9 cellular contexts compared by ENCODE assay signal in the genomic region with DNA sequence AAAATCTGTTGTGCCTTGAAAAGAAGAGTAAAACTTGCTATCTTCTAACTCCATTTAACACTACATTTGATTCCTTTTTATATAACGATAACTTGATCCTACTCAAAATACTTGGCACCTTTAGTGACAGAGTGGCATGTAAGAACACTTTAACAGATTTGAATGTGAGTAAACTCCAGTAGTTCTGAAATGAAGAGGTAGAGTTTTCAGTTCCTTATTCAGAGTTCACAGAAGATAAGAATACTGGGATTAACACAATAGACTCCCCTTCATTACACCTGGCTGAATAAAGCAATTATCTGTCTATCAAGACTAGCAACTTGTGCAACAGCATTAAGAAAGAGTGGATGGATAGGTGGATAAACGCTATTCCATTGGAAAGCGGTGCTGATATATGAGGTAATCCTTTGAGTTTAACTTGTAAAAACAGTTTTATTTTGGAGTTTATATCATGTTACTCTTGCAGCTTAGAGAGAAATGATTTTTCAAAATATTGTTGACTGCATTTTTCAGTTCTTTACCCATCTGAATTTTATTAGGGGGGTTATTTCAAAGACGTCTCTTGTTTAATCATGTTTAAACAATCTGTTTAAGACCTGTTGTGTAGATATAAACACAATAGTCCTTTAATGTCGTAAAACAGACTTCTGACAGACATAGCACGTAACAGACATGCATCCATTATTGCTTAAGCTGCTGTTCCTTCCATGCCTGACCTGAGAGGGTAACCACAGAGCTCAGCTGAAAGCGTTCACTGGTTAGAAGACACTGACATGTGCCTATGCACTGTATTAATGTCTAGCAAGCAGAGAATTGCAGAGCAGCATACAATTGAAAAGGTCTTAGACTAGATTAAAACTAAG.
A peak's percentile ranks its signal among the peaks of the same experiment; 100 is the strongest.
DNase-seq lines count a peak whose midpoint lies in the region; ATAC-seq, FAIRE-seq and TF ChIP-seq lines count a peak whose summit lies in the region.
"Had no signal": no experiment of that assay in that cellular context is flagged by ENCODE, and none has a peak within 500 bp of the region (broad histone marks: within the 10 kb centered on the region; RNA-seq: fewer than 3 reads in every experiment).

No MANE protein-coding gene starts in this region.

- FAIRE-seq in H54 (lab: Jason Lieb, UNC), result no peak

- H4K20me1 ChIP-seq in MM.1S (ENCODE audit: insufficient read depth, low read length), result peaks cover 5% of the 10 kb centered on the region; the same call in 1 of the 2 replicates

- H3F3A ChIP-seq in MM.1S (ENCODE audit: insufficient read depth, low read length), result peaks cover 5% of the 10 kb centered on the region; the same call in 1 of the 2 replicates

- peak; percentile 80 for ATAC-seq in HG03571 (IDR thresholded peaks at IDR 0.05; ENCODE audit: unreplicated experiment)
- no peak for ATAC-seq in SK-N-SH treated with all-trans-retinoic acid at 6 μM for 48 hours
- ATAC-seq: body of pancreas had no signal

- no peak overlapping the region for H3K4me3 ChIP-seq in MM.1S (ENCODE audit: low read length)
- H3K4me3 ChIP-seq: body of pancreas had no signal

- no peak overlapping the region for H3K27ac ChIP-seq in MM.1S (ENCODE audit: low read length)
- H3K27ac ChIP-seq: body of pancreas had no signal

- TF ChIP-seq POLR2A in H54 (IDR thresholded peaks at IDR 0.05; ENCODE audit: low read depth, low read length), result no peak

- TF ChIP-seq CTCF in GM20000 (IDR thresholded peaks at IDR 0.05; ENCODE audit: extremely low read depth, missing control alignments) (no peak), MM.1S (IDR thresholded peaks at IDR 0.05; ENCODE audit: low read length) (no peak)

- H3K4me2 ChIP-seq in MM.1S (ENCODE audit: low read depth, low read length), result no peak overlapping the region

- no peaks in the 10 kb centered on the region; the same call in 1 of the 2 replicates for H3K36me3 ChIP-seq in MM.1S (replicated peaks; ENCODE audit: insufficient read depth, low read length)

- no peaks in the 10 kb centered on the region for H3K27me3 ChIP-seq in MM.1S (replicated peaks; ENCODE audit: insufficient read depth, low read length)
- H3K27me3 ChIP-seq: body of pancreas had no signal

- DNase-seq in D341Med (ENCODE audit: low spot score) (peak; percentile 56), GM20000 (ENCODE audit: low spot score) (peak; percentile 10), fibroblast of peridontal ligament (ENCODE audit: extremely low read depth) (peak; percentile 96), NCI-H345 treated with DMSO at 0.1 percent for 48 hours (lab: John Stamatoyannopoulos, UW; ENCODE audit: unreplicated experiment) (no peak), MM.1S (no peak), H54 (ENCODE audit: insufficient read length, low spot score) (no peak)

- H3K79me2 ChIP-seq in MM.1S (ENCODE audit: low read length), result peaks cover 99% of the 10 kb centered on the region

- no peak overlapping the region for H2AFZ ChIP-seq in MM.1S (ENCODE audit: low read length)

- H3K9me2 ChIP-seq in MM.1S (replicated peaks; ENCODE audit: insufficient read depth, low read length), result no peaks in the 10 kb centered on the region

- H3K9ac ChIP-seq in MM.1S (ENCODE audit: low read length), result no peak overlapping the region

- H3K4me1 ChIP-seq in MM.1S (ENCODE audit: low read length), result peaks cover 41% of the 10 kb centered on the region
- H3K4me1 ChIP-seq: body of pancreas had no signal

- H3K9me3 ChIP-seq in MM.1S (replicated peaks; ENCODE audit: insufficient read depth, low read length), result no peaks in the 10 kb centered on the region
- H3K9me3 ChIP-seq: body of pancreas had no signal

TF ChIP-seq in SK-N-SH treated with all-trans-retinoic acid at 6 μM for 48 hours, 23 proteins besides CTCF, POLR2A, EP300 and RAD21:
- no peak for TF ChIP-seq GLIS3 (CRISPR knock-in tag; IDR thresholded peaks at IDR 0.05)
- TF ChIP-seq, protein P1, sequence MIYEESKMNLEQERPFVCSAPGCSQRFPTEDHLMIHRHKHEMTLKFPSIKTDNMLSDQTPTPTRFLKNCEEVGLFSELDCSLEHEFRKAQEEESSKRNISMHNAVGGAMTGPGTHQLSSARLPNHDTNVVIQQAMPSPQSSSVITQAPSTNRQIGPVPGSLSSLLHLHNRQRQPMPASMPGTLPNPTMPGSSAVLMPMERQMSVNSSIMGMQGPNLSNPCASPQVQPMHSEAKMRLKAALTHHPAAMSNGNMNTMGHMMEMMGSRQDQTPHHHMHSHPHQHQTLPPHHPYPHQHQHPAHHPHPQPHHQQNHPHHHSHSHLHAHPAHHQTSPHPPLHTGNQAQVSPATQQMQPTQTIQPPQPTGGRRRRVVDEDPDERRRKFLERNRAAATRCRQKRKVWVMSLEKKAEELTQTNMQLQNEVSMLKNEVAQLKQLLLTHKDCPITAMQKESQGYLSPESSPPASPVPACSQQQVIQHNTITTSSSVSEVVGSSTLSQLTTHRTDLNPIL (CRISPR knock-in tag; IDR thresholded peaks at IDR 0.05; ENCODE audit: low read depth), result no peak
- TF ChIP-seq ISL1 (CRISPR knock-in tag; IDR thresholded peaks at IDR 0.05), result no peak
- TF ChIP-seq SNAI2 (CRISPR knock-in tag; IDR thresholded peaks at IDR 0.05), result no peak
- TF ChIP-seq ZNF565 (CRISPR knock-in tag; conservative IDR thresholded peaks at IDR 0.05; ENCODE audit: low read depth), result no peak
- no peak for TF ChIP-seq ZFP3 (CRISPR knock-in tag; IDR thresholded peaks at IDR 0.05)
- TF ChIP-seq TOX (CRISPR knock-in tag; IDR thresholded peaks at IDR 0.05; ENCODE audit: borderline replicate concordance), result no peak
- TF ChIP-seq PPARA (CRISPR knock-in tag; IDR thresholded peaks at IDR 0.05; ENCODE audit: borderline replicate concordance), result no peak
- no peak for TF ChIP-seq CSDC2 (CRISPR knock-in tag; IDR thresholded peaks at IDR 0.05)
- TF ChIP-seq TCF4 (CRISPR knock-in tag; IDR thresholded peaks at IDR 0.05; ENCODE audit: borderline replicate concordance), result no peak
- no peak for TF ChIP-seq RARB (CRISPR knock-in tag; IDR thresholded peaks at IDR 0.05)
- TF ChIP-seq, protein P2, sequence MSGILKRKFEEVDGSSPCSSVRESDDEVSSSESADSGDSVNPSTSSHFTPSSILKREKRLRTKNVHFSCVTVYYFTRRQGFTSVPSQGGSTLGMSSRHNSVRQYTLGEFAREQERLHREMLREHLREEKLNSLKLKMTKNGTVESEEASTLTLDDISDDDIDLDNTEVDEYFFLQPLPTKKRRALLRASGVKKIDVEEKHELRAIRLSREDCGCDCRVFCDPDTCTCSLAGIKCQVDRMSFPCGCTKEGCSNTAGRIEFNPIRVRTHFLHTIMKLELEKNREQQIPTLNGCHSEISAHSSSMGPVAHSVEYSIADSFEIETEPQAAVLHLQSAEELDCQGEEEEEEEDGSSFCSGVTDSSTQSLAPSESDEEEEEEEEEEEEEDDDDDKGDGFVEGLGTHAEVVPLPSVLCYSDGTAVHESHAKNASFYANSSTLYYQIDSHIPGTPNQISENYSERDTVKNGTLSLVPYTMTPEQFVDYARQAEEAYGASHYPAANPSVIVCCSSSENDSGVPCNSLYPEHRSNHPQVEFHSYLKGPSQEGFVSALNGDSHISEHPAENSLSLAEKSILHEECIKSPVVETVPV (CRISPR knock-in tag; IDR thresholded peaks at IDR 0.05), result no peak
- no peak for TF ChIP-seq ARNTL (CRISPR knock-in tag; IDR thresholded peaks at IDR 0.05; ENCODE audit: borderline replicate concordance, low read depth)
TF ChIP-seq in SK-N-SH treated with all-trans-retinoic acid at 6 μM for 48 hours: peak in this region for 0.

Comparison
In these comparisons a context has a peak if more than half of its experiments do, and no peak if none do; other contexts are left out.
1. DNase-seq: peak in D341Med (single experiment), GM20000 (single experiment) and fibroblast of peridontal ligament (single experiment); none in NCI-H345 treated with DMSO at 0.1 percent for 48 hours (single experiment), MM.1S (single experiment) and H54 (single experiment).